ENCODE assay signal across 21 cellular contexts in genomic region chr12:27693403-27693802, GRCh38. TPM values are rescaled to one million over a fixed set of nuclear protein-coding genes. Genes with fewer than 3 reads are reported as not detected.
DNase-seq lines count a peak whose midpoint lies in the region; ATAC-seq, FAIRE-seq and TF ChIP-seq lines count a peak whose summit lies in the region.
"Had no signal": no experiment of that assay in that cellular context is flagged by ENCODE, and none has a peak within 500 bp of the region (broad histone marks: within the 10 kb centered on the region; RNA-seq: fewer than 3 reads in every experiment).

No MANE protein-coding gene starts in this region.

- H3K4me2 ChIP-seq in HepG2 (ENCODE audit: low read depth, low read length) (no peak overlapping the region), OCI-LY3 (ENCODE audit: low read length) (peak overlapping the region; percentile 95; the same call in 1 of the 2 replicates)
- H3K4me2 ChIP-seq: BLaER1 had no signal

- H3K27me3 ChIP-seq in HepG2 (ENCODE audit: control insufficient read depth in 1 of 2, insufficient read depth in 2 of 2, low read length in 2 of 2) (no peaks in the 10 kb centered on the region), right lobe of liver (no peaks in the 10 kb centered on the region), OCI-LY3 (ENCODE audit: low read depth, low read length) (peaks cover 40% of the 10 kb centered on the region)
- H3K27me3 ChIP-seq: BE2C, BLaER1 had no signal

- POLR2A ChIA-PET in HepG2 (lab: Yijun Ruan, JAX), result no interaction called here

- TF ChIP-seq EP300 in HepG2 (IDR thresholded peaks at IDR 0.05; ENCODE audit: low read depth in 2 of 2, low read length in 2 of 2) (no peak), HepG2 (CRISPR knock-in tag; IDR thresholded peaks at IDR 0.05; ENCODE audit: borderline replicate concordance) (no peak)

- H3K36me3 ChIP-seq in HepG2 (replicated peaks in 1 of 2; ENCODE audit: control insufficient read depth in 1 of 2, insufficient read depth in 2 of 2, low read length in 2 of 2), result peaks cover 2 to 23% of the 10 kb centered on the region in 2 experiments; a peak in 4 of 5 replicates
- peaks cover 0 to 38% (median 2%) of the 10 kb centered on the region in 4 donors for H3K36me3 ChIP-seq in right lobe of liver
- no peaks in the 10 kb centered on the region for H3K36me3 ChIP-seq in OCI-LY3 (replicated peaks; ENCODE audit: low read depth, low read length)

- no peak overlapping the region for H2AFZ ChIP-seq in HepG2 (ENCODE audit: low read length)
- H2AFZ ChIP-seq in OCI-LY3 (ENCODE audit: low read depth, low read length), result no peak overlapping the region

- no peak for TF ChIP-seq RAD21 in HepG2 (CRISPR knock-in tag; IDR thresholded peaks at IDR 0.05)

- no TSS peak for BruUV-seq in HepG2 (replicated peaks; lab: Mats Ljungman, UMichigan)

- H3K4me1 ChIP-seq in HepG2 (ENCODE audit: insufficient read depth, low read length), result peaks cover 34% of the 10 kb centered on the region
- peaks cover 0 to 27% (median 9%) of the 10 kb centered on the region in 4 donors for H3K4me1 ChIP-seq in right lobe of liver
- peaks cover 19% of the 10 kb centered on the region for H3K4me1 ChIP-seq in OCI-LY3 (ENCODE audit: low read length)
- H3K4me1 ChIP-seq: BE2C, BLaER1 had no signal

- H3K9me3 ChIP-seq in HepG2 (ENCODE audit: low read length), result no peaks in the 10 kb centered on the region
- H3K9me3 ChIP-seq in right lobe of liver, result no peaks in the 10 kb centered on the region
- H3K9me3 ChIP-seq in OCI-LY3 (ENCODE audit: insufficient read depth, low read length), result no peaks in the 10 kb centered on the region
- H3K9me3 ChIP-seq: BE2C, BLaER1 had no signal

- no peak for FAIRE-seq in HepG2 (lab: Jason Lieb, UNC)
- FAIRE-seq: D721Med, G401.6, GM12891, GM19239 had no signal

- DNase-seq in HepG2 (ENCODE audit: low spot score) (no peak), right lobe of liver (no peak), NCI-H2029 treated with DMSO at 0.1 percent for 48 hours (lab: John Stamatoyannopoulos, UW) (no peak), iPS-NIHi7 (ENCODE audit: extremely low spot score) (no peak)
- DNase-seq: ACHN; BE2C; C1 segment of cervical spinal cord; CD4-positive, alpha-beta memory T cell; CD4-positive, CD25-positive, alpha-beta regulatory T cell; CD8-positive, alpha-beta memory T cell; COR-L47; DMS79 treated with DMSO at 0.1 percent for 48 hours; GF-D8 had no signal

- CTCF ChIA-PET in HepG2 (lab: Yijun Ruan, JAX; ENCODE audit: low intra/inter-chr PET ratio, low total read pairs), result no interaction called here

- ATAC-seq in HepG2 (no peak), right lobe of liver (no peak)

- 96% methylated on average over 2 of the region's 2 CpGs for WGBS in HepG2 (ENCODE audit: low lambda C conversion rate)
- 83% methylated on average over 2 of the region's 2 CpGs for WGBS in right lobe of liver (ENCODE audit: insufficient coverage, low coverage, low lambda C conversion rate, missing lambda C conversion rate)

- H3K9ac ChIP-seq in HepG2 (ENCODE audit: insufficient read depth, low read depth, low read length) (no peak overlapping the region), OCI-LY3 (ENCODE audit: low read length) (no peak overlapping the region)
- H3K9ac ChIP-seq: BLaER1 had no signal

- H3K4me3 ChIP-seq in HepG2 (replicated peaks in 1 of 3; ENCODE audit: insufficient read depth in 1 of 3, low read depth in 2 of 3, low read length in 3 of 3) (no peak overlapping the region), right lobe of liver (no peak overlapping the region), OCI-LY3 (ENCODE audit: low read length) (no peak overlapping the region)
- H3K4me3 ChIP-seq: BLaER1 had no signal

- H4K20me1 ChIP-seq in HepG2 (ENCODE audit: insufficient read depth, low read length) (no peaks in the 10 kb centered on the region), OCI-LY3 (ENCODE audit: insufficient read depth, low read length) (no peaks in the 10 kb centered on the region)
- H4K20me1 ChIP-seq: BLaER1 had no signal

- H3K79me2 ChIP-seq in HepG2 (ENCODE audit: insufficient read depth, low read length) (no peaks in the 10 kb centered on the region), OCI-LY3 (ENCODE audit: low read length) (no peaks in the 10 kb centered on the region)

- intact Hi-C loops in HepG2 (cut with micrococcal nuclease; ENCODE audit: unreplicated experiment), result no loop called here
- intact Hi-C loops in right lobe of liver (cut with DNase I), result no loop called here

- TF ChIP-seq CTCF in HepG2 (CRISPR knock-in tag; IDR thresholded peaks at IDR 0.05) (no peak), right lobe of liver (IDR thresholded peaks at IDR 0.05) (no peak), OCI-LY3 (IDR thresholded peaks at IDR 0.05; ENCODE audit: low read depth, low read length) (no peak)

- H3K27ac ChIP-seq in HepG2 (ENCODE audit: extremely low read length, insufficient read depth, low read length) (no peak overlapping the region), right lobe of liver (no peak overlapping the region), OCI-LY3 (ENCODE audit: low read length) (no peak overlapping the region)
- H3K27ac ChIP-seq: 22Rv1, BLaER1 had no signal

- no peak for TF ChIP-seq POLR2A in HepG2 (IDR thresholded peaks at IDR 0.05; ENCODE audit: insufficient read depth in 1 of 2, low read depth in 2 of 2, low read length in 2 of 2)
- no peak for TF ChIP-seq POLR2A in right lobe of liver (IDR thresholded peaks at IDR 0.05)

- in situ Hi-C loops in HepG2 (cut with HindIII; ENCODE audit: extremely low pct_ligation_motif_present, low pct_unique_long_range_greater_than_20kb), result no loop called here

RNA-seq across cellular contexts. Expression of gene REP15, which starts 2.8 kb away (rescaled TPM):
- 0.64 and 1.0 TPM in 2 replicates for total RNA-seq in HepG2 (2016; rRNA removed; fragmentation: Illumina TruSeq; extraction: Trizol)
- not detected in 2 replicates for total RNA-seq in HepG2 (2016; cell fraction: cytosol; rRNA removed; fragmentation: Illumina TruSeq; extraction: Trizol; ENCODE audit: low read depth)
- total RNA-seq in HepG2 (2016; cell fraction: insoluble cytoplasmic fraction; rRNA removed; fragmentation: Illumina TruSeq; extraction: Trizol), result 0.64 and 0.78 TPM in 2 replicates
- total RNA-seq in HepG2 (2016; cell fraction: membrane; rRNA removed; fragmentation: Illumina TruSeq; extraction: Trizol), result 0.34 and 0.43 TPM in 2 replicates
- 0.60 and 0.62 TPM in 2 replicates for total RNA-seq in HepG2 (2016; cell fraction: nucleus; rRNA removed; fragmentation: Illumina TruSeq; extraction: Trizol)
- 0.12 and 0.14 TPM in 2 replicates for polyA plus RNA-seq in HepG2 (2011; rRNA removed)
- 0.15 and 0.21 TPM in 2 replicates for polyA plus RNA-seq in HepG2 (2011; cell fraction: cytosol; rRNA removed)
- 0.29 and 0.42 TPM in 2 replicates for polyA plus RNA-seq in HepG2 (2011; cell fraction: nucleus; rRNA removed)
- polyA plus RNA-seq in HepG2 (2012), result 0.37 and 0.74 TPM in 2 replicates
- polyA plus RNA-seq in HepG2 (2016; cell fraction: cytosol; fragmentation: Illumina TruSeq; extraction: Trizol; ENCODE audit: low read depth), result 0.12 TPM in 1 of 2 replicates, not detected in the other
- polyA plus RNA-seq in HepG2 (2016; cell fraction: insoluble cytoplasmic fraction; fragmentation: Illumina TruSeq; extraction: Trizol; ENCODE audit: low read depth), result 0.51 and 1.3 TPM in 2 replicates
- not detected in 2 replicates for polyA plus RNA-seq in HepG2 (2016; cell fraction: membrane; fragmentation: Illumina TruSeq; extraction: Trizol; ENCODE audit: low read depth)
- 1.2 and 1.9 TPM in 2 replicates for polyA plus RNA-seq in HepG2 (2016; cell fraction: nucleus; fragmentation: Illumina TruSeq; extraction: Trizol; ENCODE audit: insufficient read depth, low read depth)
- polyA minus RNA-seq in HepG2 (2011; rRNA and poly(A)+ RNA removed; ENCODE audit: low replicate concordance), result 0.14 and 0.96 TPM in 2 replicates
- not detected in 2 replicates for polyA minus RNA-seq in HepG2 (2011; cell fraction: cytosol; rRNA and poly(A)+ RNA removed)
- 2.3 and 4.4 TPM in 2 replicates for polyA minus RNA-seq in HepG2 (2011; cell fraction: nucleus; rRNA and poly(A)+ RNA removed)
- total RNA-seq in right lobe of liver, result 1 to 10 TPM in 2 of 6 experiments, under 1 TPM in 4; 0.24 to 1.8 (median 0.88) TPM
- total RNA-seq: CD4-positive, alpha-beta memory T cell; CD4-positive, CD25-positive, alpha-beta regulatory T cell had no signal
- polyA plus RNA-seq: CD14-positive monocyte; CD8-positive, alpha-beta memory T cell had no signal

RNA-seq across cellular contexts. Expression of gene MRPS35, which starts 17.2 kb away (rescaled TPM):
- total RNA-seq in HepG2 (2016; rRNA removed; fragmentation: Illumina TruSeq; extraction: Trizol) (104 and 160 TPM in 2 replicates), right lobe of liver (10 to 100 TPM; 34.6 to 84.4 (median 41.1) TPM)
- total RNA-seq in HepG2 (2016; cell fraction: cytosol; rRNA removed; fragmentation: Illumina TruSeq; extraction: Trizol; ENCODE audit: low read depth), result 29.1 and 30.1 TPM in 2 replicates
- 102 and 162 TPM in 2 replicates for total RNA-seq in HepG2 (2016; cell fraction: insoluble cytoplasmic fraction; rRNA removed; fragmentation: Illumina TruSeq; extraction: Trizol)
- total RNA-seq in HepG2 (2016; cell fraction: membrane; rRNA removed; fragmentation: Illumina TruSeq; extraction: Trizol), result 47.8 and 48.1 TPM in 2 replicates
- 39.9 and 41.6 TPM in 2 replicates for total RNA-seq in HepG2 (2016; cell fraction: nucleus; rRNA removed; fragmentation: Illumina TruSeq; extraction: Trizol)
- polyA plus RNA-seq in HepG2 (2011; rRNA removed), result 48.8 and 63.4 TPM in 2 replicates
- polyA plus RNA-seq in HepG2 (2011; cell fraction: cytosol; rRNA removed), result 37.3 and 44.5 TPM in 2 replicates
- polyA plus RNA-seq in HepG2 (2011; cell fraction: nucleus; rRNA removed), result 8.5 and 11.1 TPM in 2 replicates
- polyA plus RNA-seq in HepG2 (2012), result 47.9 and 61.2 TPM in 2 replicates
- 13.4 and 14.7 TPM in 2 replicates for polyA plus RNA-seq in HepG2 (2016; cell fraction: cytosol; fragmentation: Illumina TruSeq; extraction: Trizol; ENCODE audit: low read depth)
- 142 and 160 TPM in 2 replicates for polyA plus RNA-seq in HepG2 (2016; cell fraction: insoluble cytoplasmic fraction; fragmentation: Illumina TruSeq; extraction: Trizol; ENCODE audit: low read depth)
- polyA plus RNA-seq in HepG2 (2016; cell fraction: membrane; fragmentation: Illumina TruSeq; extraction: Trizol; ENCODE audit: low read depth), result 29.5 and 31.1 TPM in 2 replicates
- 50.1 and 50.5 TPM in 2 replicates for polyA plus RNA-seq in HepG2 (2016; cell fraction: nucleus; fragmentation: Illumina TruSeq; extraction: Trizol; ENCODE audit: insufficient read depth, low read depth)
- 17.4 and 21.1 TPM in 2 replicates for polyA minus RNA-seq in HepG2 (2011; rRNA and poly(A)+ RNA removed; ENCODE audit: low replicate concordance)
- 47.1 and 47.8 TPM in 2 replicates for polyA minus RNA-seq in HepG2 (2011; cell fraction: cytosol; rRNA and poly(A)+ RNA removed)
- polyA minus RNA-seq in HepG2 (2011; cell fraction: nucleus; rRNA and poly(A)+ RNA removed), result 20.2 and 28.0 TPM in 2 replicates
